Comparison of ENCODE assay signal across 14 cellular contexts in the genomic region with DNA sequence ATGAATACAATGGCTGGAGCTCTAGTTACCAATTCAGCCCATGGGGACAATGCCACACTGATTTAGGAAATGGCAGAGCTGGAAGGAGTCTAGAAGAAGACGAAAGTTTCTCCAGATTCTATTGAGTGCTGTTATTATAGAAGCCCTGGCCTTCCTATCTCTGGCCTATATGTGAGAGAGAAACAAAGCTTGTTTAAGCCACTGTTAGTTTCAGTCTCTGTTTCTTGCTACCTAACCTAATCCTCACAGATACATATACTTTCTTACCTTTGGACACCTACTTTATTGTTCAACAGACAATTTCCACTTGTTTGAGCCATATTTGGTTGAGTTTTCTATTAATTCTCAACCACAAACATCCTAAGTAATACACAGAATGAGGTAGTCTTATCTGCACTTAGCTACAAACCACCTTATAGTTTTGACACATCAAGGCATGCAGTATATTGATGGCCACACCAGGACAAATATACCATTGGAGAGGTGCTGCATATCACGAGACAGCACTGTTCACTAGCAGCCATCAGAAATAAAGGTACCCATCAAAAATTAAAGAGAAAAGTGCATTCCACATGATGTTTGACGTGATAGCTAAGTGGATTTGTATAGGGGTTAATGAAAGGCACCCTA.
DNase-seq lines count a peak whose midpoint lies in the region; ATAC-seq and TF ChIP-seq lines count a peak whose summit lies in the region.
"Had no signal": no experiment of that assay in that cellular context is flagged by ENCODE, and none has a peak within 500 bp of the region (broad histone marks: within the 10 kb centered on the region; RNA-seq: fewer than 3 reads in every experiment).

No MANE protein-coding gene starts in this region.

- no peak overlapping the region for H3K9ac ChIP-seq in MM.1S (ENCODE audit: low read length)
- H3K9ac ChIP-seq: BLaER1 treated with 17β-estradiol and CSF1 and Interleukin-3, amounts not matched to agents 10 nM and 100 nM had no signal

- no peaks in the 10 kb centered on the region for H3K9me2 ChIP-seq in MM.1S (replicated peaks; ENCODE audit: insufficient read depth, low read length)

- no peaks in the 10 kb centered on the region for H3F3A ChIP-seq in MM.1S (ENCODE audit: insufficient read depth, low read length)

- H3K4me3 Mint-ChIP-seq in activated CD4-positive, alpha-beta T cell treated with anti-CD3 and anti-CD28 coated beads, Interleukin-2, amount 10 ng/mL, durations not matched to agents 7 days and 5 days: no peak overlapping the region
- H3K4me3 Mint-ChIP-seq: activated naive CD4-positive, alpha-beta T cell treated with anti-CD3 and anti-CD28 coated beads, Interleukin-2, amount 50 U/mL, for 24 hours had no signal

- TF ChIP-seq CTCF in MM.1S (IDR thresholded peaks at IDR 0.05; ENCODE audit: low read length) (no peak), right atrium auricular region (IDR thresholded peaks at IDR 0.05) (no peak)

- H3K4me1 ChIP-seq in MM.1S (ENCODE audit: low read length) (no peaks in the 10 kb centered on the region), right atrium auricular region (peaks cover 0 to 7% of the 10 kb centered on the region in 2 donors)

- no peak overlapping the region for H3K4me3 ChIP-seq in MM.1S (ENCODE audit: low read length)
- no peak overlapping the region for H3K4me3 ChIP-seq in right atrium auricular region
- H3K4me3 ChIP-seq: BLaER1 treated with 17β-estradiol and CSF1 and Interleukin-3, amounts not matched to agents 10 nM and 100 nM; SJSA1 had no signal

- H3K4me2 ChIP-seq in MM.1S (ENCODE audit: low read depth, low read length): no peak overlapping the region
- H3K4me2 ChIP-seq: BLaER1 treated with 17β-estradiol and CSF1 and Interleukin-3, amounts not matched to agents 10 nM and 100 nM had no signal

- peaks cover 19% of the 10 kb centered on the region for H3K9me3 Mint-ChIP-seq in activated CD4-positive, alpha-beta T cell treated with anti-CD3 and anti-CD28 coated beads, Interleukin-2, amount 10 ng/mL, durations not matched to agents 7 days and 5 days

- peaks cover 5% of the 10 kb centered on the region for H3K27me3 Mint-ChIP-seq in activated CD4-positive, alpha-beta T cell treated with anti-CD3 and anti-CD28 coated beads, Interleukin-2, amount 10 ng/mL, durations not matched to agents 7 days and 5 days

- POLR2A ChIA-PET in activated CD4-positive, alpha-beta T cell treated with anti-CD3 and anti-CD28 coated beads, Interleukin-2, amount 10 ng/mL, durations not matched to agents 7 days and 5 days (lab: Charles Lee): no interaction called here

- no peak overlapping the region for H3K27ac Mint-ChIP-seq in activated CD4-positive, alpha-beta T cell treated with anti-CD3 and anti-CD28 coated beads, Interleukin-2, amount 10 ng/mL, durations not matched to agents 7 days and 5 days
- H3K27ac Mint-ChIP-seq: activated naive CD4-positive, alpha-beta T cell treated with anti-CD3 and anti-CD28 coated beads, Interleukin-2, amount 50 U/mL, for 24 hours had no signal

- H3K36me3 ChIP-seq in MM.1S (replicated peaks; ENCODE audit: insufficient read depth, low read length) (no peaks in the 10 kb centered on the region), right atrium auricular region (no peaks in the 10 kb centered on the region)
- H3K36me3 ChIP-seq: SJSA1 had no signal

- H3K27me3 ChIP-seq in MM.1S (replicated peaks; ENCODE audit: insufficient read depth, low read length): no peaks in the 10 kb centered on the region
- no peaks in the 10 kb centered on the region for H3K27me3 ChIP-seq in right atrium auricular region
- H3K27me3 ChIP-seq: BLaER1 treated with 17β-estradiol and CSF1 and Interleukin-3, amounts not matched to agents 10 nM and 100 nM; SJSA1 had no signal

- CTCF ChIA-PET in activated CD4-positive, alpha-beta T cell treated with anti-CD3 and anti-CD28 coated beads, Interleukin-2, amount 10 ng/mL, durations not matched to agents 7 days and 5 days (lab: Charles Lee): interaction anchor here (0.8 to 1.3 kb wide), 5 partner anchors 10 to 205 kb away, joined by 3 to 5 read pairs (median 3); no protein-coding TSS in a partner anchor

- peaks cover 6% of the 10 kb centered on the region for H3K4me1 Mint-ChIP-seq in activated CD4-positive, alpha-beta T cell treated with anti-CD3 and anti-CD28 coated beads, Interleukin-2, amount 10 ng/mL, durations not matched to agents 7 days and 5 days
- H3K4me1 Mint-ChIP-seq: activated naive CD4-positive, alpha-beta T cell treated with anti-CD3 and anti-CD28 coated beads, Interleukin-2, amount 50 U/mL, for 24 hours had no signal

- no peak overlapping the region for H2AFZ ChIP-seq in MM.1S (ENCODE audit: low read length)

- ATAC-seq in GM18519 (IDR thresholded peaks at IDR 0.05; ENCODE audit: low FRiP score, unreplicated experiment) (peak; percentile 44), GM19455 (IDR thresholded peaks at IDR 0.05; ENCODE audit: unreplicated experiment) (peak; percentile 90), HG02642 (IDR thresholded peaks at IDR 0.05; ENCODE audit: poor library complexity, unreplicated experiment) (peak; percentile 79), left lobe of liver (no peak)
- ATAC-seq: HepG2 had no signal

- no peaks in the 10 kb centered on the region for H3K79me2 ChIP-seq in MM.1S (ENCODE audit: low read length)

- H3K36me3 Mint-ChIP-seq in activated CD4-positive, alpha-beta T cell treated with anti-CD3 and anti-CD28 coated beads, Interleukin-2, amount 10 ng/mL, durations not matched to agents 7 days and 5 days (ENCODE audit: low read depth): peaks cover 2% of the 10 kb centered on the region
- H3K36me3 Mint-ChIP-seq: activated naive CD4-positive, alpha-beta T cell treated with anti-CD3 and anti-CD28 coated beads, Interleukin-2, amount 50 U/mL, for 24 hours had no signal

- H3K27ac ChIP-seq in MM.1S (ENCODE audit: low read length): no peak overlapping the region
- H3K27ac ChIP-seq in right atrium auricular region: no peak overlapping the region
- H3K27ac ChIP-seq: BLaER1 treated with 17β-estradiol and CSF1 and Interleukin-3, amounts not matched to agents 10 nM and 100 nM; SJSA1 had no signal

- no peaks in the 10 kb centered on the region for H4K20me1 ChIP-seq in MM.1S (ENCODE audit: insufficient read depth, low read length)
- H4K20me1 ChIP-seq: BLaER1 treated with 17β-estradiol and CSF1 and Interleukin-3, amounts not matched to agents 10 nM and 100 nM had no signal

- no peaks in the 10 kb centered on the region for H3K9me3 ChIP-seq in MM.1S (replicated peaks; ENCODE audit: insufficient read depth, low read length)
- H3K9me3 ChIP-seq in right atrium auricular region: peaks cover 0 to 8% of the 10 kb centered on the region in 2 donors
- H3K9me3 ChIP-seq: SJSA1 had no signal

- peak; percentile 13 for DNase-seq in MM.1S
- no peak for DNase-seq in activated CD4-positive, alpha-beta T cell treated with anti-CD3 and anti-CD28 coated beads, Interleukin-2, amount 10 ng/mL, durations not matched to agents 7 days and 5 days
- no peak for DNase-seq in Ammon's horn (ENCODE audit: low spot score)
- DNase-seq in left lobe of liver (ENCODE audit: low spot score): no peak
- no peak for DNase-seq in right atrium auricular region (ENCODE audit: low spot score)
- DNase-seq: retina; stimulated activated CD4-positive, alpha-beta T cell treated with anti-CD3 and anti-CD28 coated beads, Interleukin-2, amount 100 ng/mL, for 24 hours had no signal
